ENCODE assay signal across 9 cellular contexts in genomic region chr5:115322729-115323128, GRCh38.
"Had no signal": no experiment of that assay in that cellular context is flagged by ENCODE, and none has a peak within 500 bp of the region (broad histone marks: within the 10 kb centered on the region; RNA-seq: fewer than 3 reads in every experiment).

No MANE protein-coding gene starts in this region.

- H3K9me3 Mint-ChIP-seq: IgD-negative memory B cell had no signal

- DNase-seq: IMR-90, KBM-7, KG1 had no signal

- H3K27ac Mint-ChIP-seq: IgD-negative memory B cell had no signal

- H3K4me3 Mint-ChIP-seq: IgD-negative memory B cell had no signal

- H3K4me2 ChIP-seq: KMS-11 had no signal

- H3K4me3 ChIP-seq: K562 had no signal

- FAIRE-seq: HepG2, HTR-8/SVneo, K562 had no signal

- H3K27me3 Mint-ChIP-seq: IgD-negative memory B cell had no signal

- H3K27ac ChIP-seq: HL-60, KMS-11 had no signal

- H3K9ac ChIP-seq: KMS-11 had no signal

- ATAC-seq: HepG2, K562 had no signal
